ENCODE assay signal across 24 cellular contexts in genomic region chrX:10115082-10115481, GRCh38. TPM values are rescaled to one million over a fixed set of nuclear protein-coding genes. Genes with fewer than 3 reads are reported as not detected.
"Had no signal": no experiment of that assay in that cellular context is flagged by ENCODE, and none has a peak within 500 bp of the region (broad histone marks: within the 10 kb centered on the region; RNA-seq: fewer than 3 reads in every experiment).

No MANE protein-coding gene starts in this region.

- H3K9me3 Mint-ChIP-seq: activated T-cell treated with anti-CD3 and anti-CD28 coated beads, Interleukin-2, amount 50 U/mL, for 24 hours; activated T-helper 2 cell treated with anti-CD3 and anti-CD28 coated beads, Interferon-gamma antibody, Interleukin-2, Interleukin-4, amounts not matched to agents 10 μg/mL and 5 μg/mL and 100 μg/mL, durations not matched to agents 14 hours and 24 hours and 36 hours had no signal

- H3K4me3 ChIP-seq: lower lobe of right lung, thoracic aorta, upper lobe of left lung had no signal

- H3K27me3 ChIP-seq: foreskin keratinocyte, upper lobe of left lung had no signal

- H3K9me3 ChIP-seq: lower lobe of right lung, thoracic aorta, upper lobe of left lung had no signal

- H3K36me3 ChIP-seq: thoracic aorta had no signal

- H3K4me1 ChIP-seq: foreskin keratinocyte had no signal

- H3K4me3 Mint-ChIP-seq: activated CD4-positive, alpha-beta T cell treated with anti-CD3 and anti-CD28 coated beads for 36 hours; activated T-cell treated with anti-CD3 and anti-CD28 coated beads, Interleukin-2, amount 50 U/mL, for 24 hours; neural crest cell had no signal

- H3K27ac ChIP-seq: foreskin keratinocyte, lower lobe of right lung, thoracic aorta had no signal

- H3K27me3 Mint-ChIP-seq: activated CD4-positive, alpha-beta T cell treated with anti-CD3 and anti-CD28 coated beads for 36 hours; activated T-cell treated with anti-CD3 and anti-CD28 coated beads, Interleukin-2, amount 50 U/mL, for 24 hours; naive thymus-derived CD4-positive, alpha-beta T cell had no signal

- ATAC-seq: activated CD4-positive, alpha-beta T cell treated with anti-CD3 and anti-CD28 coated beads for 36 hours; foreskin keratinocyte; lower lobe of right lung; naive thymus-derived CD4-positive, alpha-beta T cell; sciatic nerve had no signal

- DNase-seq: activated CD4-positive, alpha-beta T cell treated with anti-CD3 and anti-CD28 coated beads for 36 hours; activated CD4-positive, alpha-beta T cell treated with anti-CD3 and anti-CD28 coated beads, Interleukin-2, amount 50 U/mL, for 4 hours; activated CD8-positive, alpha-beta memory T cell treated with anti-CD3 and anti-CD28 coated beads for 24 hours; activated CD8-positive, alpha-beta memory T cell treated with anti-CD3 and anti-CD28 coated beads, Interleukin-2, amount 50 U/mL, for 4 hours; activated naive CD4-positive, alpha-beta T cell; activated T-cell treated with anti-CD3 and anti-CD28 coated beads, Interleukin-2, amount 50 U/mL, for 24 hours; cerebellar nuclear complex; cortex of kidney; erythroblast; foreskin keratinocyte; kidney; lower lobe of right lung; naive thymus-derived CD4-positive, alpha-beta T cell; posterior cingulate gyrus; small intestine; stimulated activated CD4-positive, alpha-beta T cell treated with anti-CD3 and anti-CD28 coated beads, Interleukin-2, amount 100 ng/mL, for 24 hours; stimulated activated naive CD4-positive, alpha-beta T cell; T-helper 9 cell; upper lobe of left lung had no signal

- H3K27ac Mint-ChIP-seq: activated CD4-positive, alpha-beta T cell treated with anti-CD3 and anti-CD28 coated beads for 36 hours; activated T-cell treated with anti-CD3 and anti-CD28 coated beads, Interleukin-2, amount 50 U/mL, for 24 hours; activated T-helper 2 cell treated with anti-CD3 and anti-CD28 coated beads, Interferon-gamma antibody, Interleukin-2, Interleukin-4, amounts not matched to agents 10 μg/mL and 5 μg/mL and 100 μg/mL, durations not matched to agents 14 hours and 24 hours and 36 hours had no signal

RNA-seq across cellular contexts. Expression of gene CLCN4, which starts 41.7 kb away (rescaled TPM):
- total RNA-seq: activated CD4-positive, alpha-beta T cell treated with anti-CD3 and anti-CD28 coated beads for 36 hours; T-helper 1 cell treated with Interleukin-12 subunit alpha and Interleukin-12 subunit beta and Interleukin-4 antibody, amounts not matched to agents 30 ng/mL and 1 ng/mL, for 36 hours had no signal
